Comparison of ENCODE assay signal across 1 cellular context in genomic region chrX:35104626-35105025, GRCh38.
TF ChIP-seq lines count a peak whose summit lies in the region.

No MANE protein-coding gene starts in this region.

TF ChIP-seq in GM23338, 12 proteins besides CTCF, POLR2A, EP300 and RAD21 (continued from another document):
- TF ChIP-seq REST (IDR thresholded peaks at IDR 0.05; ENCODE audit: unreplicated experiment): no peak
- no peak for TF ChIP-seq ETS1 (IDR thresholded peaks at IDR 0.05)
- TF ChIP-seq ZNF114 (CRISPR knock-in tag; IDR thresholded peaks at IDR 0.05): no peak
- no peak for TF ChIP-seq POLR2AphosphoS5 (IDR thresholded peaks at IDR 0.05; ENCODE audit: low read depth)
- no peak for TF ChIP-seq ZNF462 (CRISPR knock-in tag; IDR thresholded peaks at IDR 0.05)
- TF ChIP-seq ZNF331 (CRISPR knock-in tag; IDR thresholded peaks at IDR 0.05; ENCODE audit: low read depth): no peak
- TF ChIP-seq JUNB (IDR thresholded peaks at IDR 0.05; ENCODE audit: unreplicated experiment): no peak
- no peak for TF ChIP-seq EZH2phosphoT487 (IDR thresholded peaks at IDR 0.05; ENCODE audit: unreplicated experiment)
- no peak for TF ChIP-seq NANOG (IDR thresholded peaks at IDR 0.05; ENCODE audit: borderline replicate concordance)
